ENCODE assay signal across 8 cellular contexts in genomic region chr1:23619299-23620188, GRCh38.
DNase-seq lines count a peak whose midpoint lies in the region; ATAC-seq and TF ChIP-seq lines count a peak whose summit lies in the region.

No MANE protein-coding gene starts in this region.

- no peak for TF ChIP-seq POLR2A in tibial nerve (IDR thresholded peaks at IDR 0.05)

- 11% methylated on average over 58 of the region's 58 CpGs for WGBS in HUES64
- WGBS in tibial nerve, 2 donors, result 15 to 26% methylated on average over 18 to 40 of the region's 58 CpGs

- H3K36me3 ChIP-seq in HUES64 (ENCODE audit: insufficient read depth, low read length), result no peaks in the 10 kb centered on the region
- no peaks in the 10 kb centered on the region for H3K36me3 ChIP-seq in tibial nerve

- no peak for TF ChIP-seq CTCF in tibial nerve (IDR thresholded peaks at IDR 0.05)

- peaks cover 7% of the 10 kb centered on the region for H3K4me1 ChIP-seq in HUES64 (ENCODE audit: insufficient read depth, low read length)
- H3K4me1 ChIP-seq in tibial nerve, result peaks cover 0 to 10% (median 2%) of the 10 kb centered on the region in 4 donors

- H3K27me3 ChIP-seq in HUES64 (ENCODE audit: insufficient read depth, low read length), result peaks cover 27% of the 10 kb centered on the region
- peaks cover 0 to 20% of the 10 kb centered on the region in 2 donors for H3K27me3 ChIP-seq in tibial nerve

- H3K9ac ChIP-seq in HUES64 (ENCODE audit: low read depth, low read length), result peak overlapping the region; percentile 31; the same call in 1 of the 2 replicates

- H3K27ac ChIP-seq in HUES64 (ENCODE audit: low read depth, low read length) (no peak overlapping the region), tibial nerve (peak overlapping the region in 1 of 4 donors; percentile 69)

- H3K9me3 ChIP-seq in HUES64 (ENCODE audit: insufficient read depth, low read depth, low read length), result no peaks in the 10 kb centered on the region
- H3K9me3 ChIP-seq in tibial nerve, result no peaks in the 10 kb centered on the region

- H3K4me3 ChIP-seq in HUES64 (ENCODE audit: low read length) (peak overlapping the region; percentile 49), tibial nerve (peak overlapping the region in 2 of 4 donors; percentile 1 to 39)

- DNase-seq in NOMO-1 treated with DMSO at 0.1 percent for 48 hours (lab: John Stamatoyannopoulos, UW; ENCODE audit: unreplicated experiment), result peak; percentile 28
- DNase-seq in NOMO-1 treated with dmso at 0.1 percent for 144 hours (lab: John Stamatoyannopoulos, UW; ENCODE audit: unreplicated experiment), result no peak
- peak; percentile 25 for DNase-seq in amniotic epithelial cell (ENCODE audit: low read depth)
- no peak for DNase-seq in left lobe of liver (ENCODE audit: low spot score)
- peak; percentile 53 for DNase-seq in stimulated activated CD8-positive, alpha-beta memory T cell treated with anti-CD3 and anti-CD28 coated beads, Interleukin-15, amount 100 ng/mL, for 1 hour (ENCODE audit: low read depth)
- no peak for DNase-seq in tibial nerve (ENCODE audit: low spot score in 2 of 2)

- no peak for TF ChIP-seq EP300 in tibial nerve (IDR thresholded peaks at IDR 0.05)

- ATAC-seq in SK-N-SH treated with all-trans-retinoic acid at 6 μM for 48 hours, result peak; percentile 50
- ATAC-seq in left lobe of liver, result peak; percentile 45

TF ChIP-seq in SK-N-SH treated with all-trans-retinoic acid at 6 μM for 48 hours, 23 proteins besides CTCF, POLR2A, EP300 and RAD21:
- TF ChIP-seq TOX (CRISPR knock-in tag; IDR thresholded peaks at IDR 0.05; ENCODE audit: borderline replicate concordance) (no peak), ARNTL (CRISPR knock-in tag; IDR thresholded peaks at IDR 0.05; ENCODE audit: borderline replicate concordance, low read depth) (no peak), OSR1 (CRISPR knock-in tag; IDR thresholded peaks at IDR 0.05) (no peak), ISL1 (CRISPR knock-in tag; IDR thresholded peaks at IDR 0.05) (no peak), ZC3H10 (CRISPR knock-in tag; IDR thresholded peaks at IDR 0.05) (no peak), CSDC2 (CRISPR knock-in tag; IDR thresholded peaks at IDR 0.05) (no peak), CSRNP3 (CRISPR knock-in tag; IDR thresholded peaks at IDR 0.05) (no peak), CREB5 (CRISPR knock-in tag; IDR thresholded peaks at IDR 0.05; ENCODE audit: low read depth) (no peak)

Comparison
In these comparisons a context has a peak if more than half of its experiments do, and no peak if none do; other contexts are left out.
1. DNase-seq: peak in NOMO-1 treated with DMSO at 0.1 percent for 48 hours (single experiment), amniotic epithelial cell (single experiment) and stimulated activated CD8-positive, alpha-beta memory T cell treated with anti-CD3 and anti-CD28 coated beads, Interleukin-15, amount 100 ng/mL, for 1 hour (single experiment); none in NOMO-1 treated with dmso at 0.1 percent for 144 hours (single experiment), left lobe of liver (single experiment) and tibial nerve (0 of 2).